12 cellular contexts compared by ENCODE assay signal in genomic region chr6:12049165-12049564, GRCh38. TPM values are rescaled to one million over a fixed set of nuclear protein-coding genes. Genes with fewer than 3 reads are reported as not detected.
DNase-seq lines count a peak whose midpoint lies in the region; ATAC-seq, FAIRE-seq and TF ChIP-seq lines count a peak whose summit lies in the region.
"Had no signal": no experiment of that assay in that cellular context is flagged by ENCODE, and none has a peak within 500 bp of the region (broad histone marks: within the 10 kb centered on the region; RNA-seq: fewer than 3 reads in every experiment).

No MANE protein-coding gene starts in this region.

- POLR2A ChIA-PET in GM10248 (lab: Yijun Ruan, JAX): no interaction called here
- POLR2A ChIA-PET in A673 (lab: Charles Lee; ENCODE audit: low non-redundant PET): no interaction called here
- POLR2A ChIA-PET in PC-3 (lab: Charles Lee; ENCODE audit: unreplicated experiment): interaction anchor here (0.7 kb wide), 1 partner anchor 52 kb away, joined by 3 read pairs; no protein-coding TSS in a partner anchor

- H3K27me3 ChIP-seq in A673 (replicated peaks; ENCODE audit: insufficient read depth, low read depth, low read length, poor library complexity) (no peaks in the 10 kb centered on the region), PC-3 (ENCODE audit: low read length) (no peaks in the 10 kb centered on the region)

- intact Hi-C loops in A673 (cut with micrococcal nuclease; ENCODE audit: unreplicated experiment): no loop called here
- intact Hi-C loops in PC-3 (cut with micrococcal nuclease): no loop called here

- FAIRE-seq in GM19239 (lab: Jason Lieb, UNC): peak; percentile 86

- H3K9ac ChIP-seq in PC-3 (ENCODE audit: low read length): no peak overlapping the region

- H3K4me1 Mint-ChIP-seq in activated naive CD8-positive, alpha-beta T cell (ENCODE audit: low read depth): peaks cover 84% of the 10 kb centered on the region

- H3K9me3 ChIP-seq in A673 (ENCODE audit: low read depth, low read length, poor library complexity, severe bottlenecking) (no peaks in the 10 kb centered on the region), PC-3 (ENCODE audit: low read length) (no peaks in the 10 kb centered on the region)
- H3K9me3 ChIP-seq: Caco-2 had no signal

- DNase-seq in GM10248 (ENCODE audit: extremely low spot score) (peak; percentile 42), GM19239 (ENCODE audit: insufficient read length, low spot score) (no peak), A673 (ENCODE audit: low spot score) (no peak), amygdala (lab: John Stamatoyannopoulos, UW) (no peak), PC-3 (no peak)
- DNase-seq: Caco-2, cerebellar nuclear complex, mesenchymal stem cell had no signal

- H3K27me3 Mint-ChIP-seq in activated naive CD8-positive, alpha-beta T cell: no peaks in the 10 kb centered on the region

- H3K36me3 ChIP-seq in A673 (ENCODE audit: insufficient read depth, low read length, poor library complexity, severe bottlenecking): no peaks in the 10 kb centered on the region
- no peaks in the 10 kb centered on the region for H3K36me3 ChIP-seq in PC-3 (ENCODE audit: low read depth, low read length)

- H3K79me2 ChIP-seq in PC-3 (ENCODE audit: low read length): 0 out of 2 replicates have a peak, but pooled peaks cover 5% of the 10 kb centered on the region

- no peaks in the 10 kb centered on the region for H3K9me3 Mint-ChIP-seq in activated naive CD8-positive, alpha-beta T cell (ENCODE audit: low read depth)

- peak overlapping the region; percentile 93 for H3K27ac Mint-ChIP-seq in activated naive CD8-positive, alpha-beta T cell

- no peak overlapping the region for H3K4me2 ChIP-seq in PC-3 (ENCODE audit: low read length)

- ATAC-seq in HG02973 (IDR thresholded peaks at IDR 0.05; ENCODE audit: unreplicated experiment): peak; percentile 33
- no peak for ATAC-seq in HG02840 (IDR thresholded peaks at IDR 0.05; ENCODE audit: low FRiP score, unreplicated experiment)
- ATAC-seq in PC-3: no peak

- H3K4me3 ChIP-seq in A673 (ENCODE audit: low read depth, low read length, poor library complexity, severe bottlenecking) (no peak overlapping the region), PC-3 (ENCODE audit: low read length) (no peak overlapping the region)
- H3K4me3 ChIP-seq: skin epidermis had no signal

- no peak overlapping the region for H2AFZ ChIP-seq in PC-3 (ENCODE audit: low read length)

- H3K36me3 Mint-ChIP-seq in activated naive CD8-positive, alpha-beta T cell: peaks cover 3% of the 10 kb centered on the region

- H4K20me1 ChIP-seq in PC-3 (ENCODE audit: low read length): no peaks in the 10 kb centered on the region

- CTCF ChIA-PET in GM10248 (lab: Yijun Ruan, JAX): interaction anchor here (0.7 to 2.9 kb wide), 2 partner anchors 16 to 393 kb away, joined by 3 to 8 read pairs; no protein-coding TSS in a partner anchor
- CTCF ChIA-PET in A673 (lab: Charles Lee): no interaction called here
- CTCF ChIA-PET in PC-3 (lab: Charles Lee): no interaction called here

- H3K4me1 ChIP-seq in A673 (ENCODE audit: insufficient read depth, low read length, poor library complexity, severe bottlenecking) (peaks cover 12% of the 10 kb centered on the region), PC-3 (ENCODE audit: insufficient read depth, low read length) (no peaks in the 10 kb centered on the region)
- H3K4me1 ChIP-seq: Caco-2 had no signal

- BruUV-seq in A673 (replicated peaks; lab: Mats Ljungman, UMichigan): no TSS peak
- no TSS peak for BruUV-seq in PC-3 (replicated peaks; lab: Mats Ljungman, UMichigan)

- TF ChIP-seq CTCF in GM10248 (IDR thresholded peaks at IDR 0.05; ENCODE audit: control extremely low read depth, extremely low read depth, low read depth, missing control alignments) (no peak), A673 (conservative IDR thresholded peaks at IDR 0.05; ENCODE audit: low read depth, low read length) (no peak), PC-3 (conservative IDR thresholded peaks at IDR 0.05; ENCODE audit: low read depth, low read length) (no peak)

- H3K27ac ChIP-seq in A673 (ENCODE audit: low read depth, low read length, poor library complexity, severe bottlenecking) (no peak overlapping the region), PC-3 (ENCODE audit: low read length) (no peak overlapping the region)

- H3K9me2 ChIP-seq in PC-3 (replicated peaks; ENCODE audit: low read length): no peaks in the 10 kb centered on the region

- peak overlapping the region; percentile 54 for H3K4me3 Mint-ChIP-seq in activated naive CD8-positive, alpha-beta T cell

- H3F3A ChIP-seq in PC-3 (ENCODE audit: low read length, unreplicated experiment): no peaks in the 10 kb centered on the region

RNA-seq across cellular contexts. Expression of gene HIVEP1, which starts 37.1 kb away (rescaled TPM):
- total RNA-seq in A673 (2021) (18.5 and 21.5 TPM in 2 replicates), PC-3 (2014; rRNA removed) (6.6 and 10.0 TPM in 2 replicates)
